Comparison of ENCODE assay signal across 21 cellular contexts in genomic region chrX:79195027-79195426, GRCh38. TPM values are rescaled to one million over a fixed set of nuclear protein-coding genes. Genes with fewer than 3 reads are reported as not detected.
DNase-seq lines count a peak whose midpoint lies in the region; ATAC-seq and FAIRE-seq lines count a peak whose summit lies in the region.
"Had no signal": no experiment of that assay in that cellular context is flagged by ENCODE, and none has a peak within 500 bp of the region (broad histone marks: within the 10 kb centered on the region; RNA-seq: fewer than 3 reads in every experiment).

No MANE protein-coding gene starts in this region.

- H3K4me3 Mint-ChIP-seq in activated naive CD4-positive, alpha-beta T cell treated with anti-CD3 and anti-CD28 coated beads for 36 hours = no peak overlapping the region
- no peak overlapping the region for H3K4me3 Mint-ChIP-seq in activated naive CD8-positive, alpha-beta T cell
- H3K4me3 Mint-ChIP-seq: B cell; CD4-positive, alpha-beta memory T cell; HFFc6; IgD-negative memory B cell had no signal

- peaks cover 17% of the 10 kb centered on the region for H3K4me1 Mint-ChIP-seq in activated naive CD4-positive, alpha-beta T cell treated with anti-CD3 and anti-CD28 coated beads for 36 hours (ENCODE audit: low read depth)
- H3K4me1 Mint-ChIP-seq in activated naive CD8-positive, alpha-beta T cell (ENCODE audit: low read depth) = peaks cover 23% of the 10 kb centered on the region

- ATAC-seq in activated naive CD4-positive, alpha-beta T cell treated with anti-CD3 and anti-CD28 coated beads, Interleukin-2, amount 50 U/mL, for 72 hours = no peak
- ATAC-seq in HG02981 (IDR thresholded peaks at IDR 0.05; ENCODE audit: unreplicated experiment) (no peak), HG03280 (IDR thresholded peaks at IDR 0.05; ENCODE audit: unreplicated experiment) (no peak), HG03571 (IDR thresholded peaks at IDR 0.05; ENCODE audit: unreplicated experiment) (no peak)

- FAIRE-seq in GM18507 (lab: Jason Lieb, UNC) = peak; percentile 29
- FAIRE-seq: A204.1, D721Med, GM12892 had no signal

- intact Hi-C loops in activated naive CD4-positive, alpha-beta T cell treated with anti-CD3 and anti-CD28 coated beads for 36 hours (cut with micrococcal nuclease) = no loop called here

- H3K27ac Mint-ChIP-seq in activated naive CD4-positive, alpha-beta T cell treated with anti-CD3 and anti-CD28 coated beads for 36 hours = no peak overlapping the region
- no peak overlapping the region for H3K27ac Mint-ChIP-seq in activated naive CD4-positive, alpha-beta T cell treated with anti-CD3 and anti-CD28 coated beads, Interleukin-2, amount 50 U/mL, for 72 hours
- H3K27ac Mint-ChIP-seq in activated naive CD8-positive, alpha-beta T cell = peak overlapping the region; percentile 46
- H3K27ac Mint-ChIP-seq: B cell, HFFc6, IgD-negative memory B cell had no signal

- H3K36me3 Mint-ChIP-seq in activated naive CD4-positive, alpha-beta T cell treated with anti-CD3 and anti-CD28 coated beads for 36 hours (ENCODE audit: low read depth) = peaks cover 26% of the 10 kb centered on the region
- peaks cover 35 to 48% of the 10 kb centered on the region in 2 donors for H3K36me3 Mint-ChIP-seq in activated naive CD4-positive, alpha-beta T cell treated with anti-CD3 and anti-CD28 coated beads, Interleukin-2, amount 50 U/mL, for 72 hours
- peaks cover 10% of the 10 kb centered on the region for H3K36me3 Mint-ChIP-seq in activated naive CD8-positive, alpha-beta T cell

- H3K9me3 Mint-ChIP-seq in activated naive CD4-positive, alpha-beta T cell treated with anti-CD3 and anti-CD28 coated beads for 36 hours = peaks cover 18% of the 10 kb centered on the region
- H3K9me3 Mint-ChIP-seq in activated naive CD4-positive, alpha-beta T cell treated with anti-CD3 and anti-CD28 coated beads, Interleukin-2, amount 50 U/mL, for 72 hours = peaks cover 18 to 25% of the 10 kb centered on the region in 2 donors
- H3K9me3 Mint-ChIP-seq in activated naive CD8-positive, alpha-beta T cell (ENCODE audit: low read depth) = no peaks in the 10 kb centered on the region

- DNase-seq in activated naive CD4-positive, alpha-beta T cell treated with anti-CD3 and anti-CD28 coated beads for 36 hours = peak; percentile 27
- no peak for DNase-seq in activated naive CD4-positive, alpha-beta T cell treated with anti-CD3 and anti-CD28 coated beads, Interleukin-2, amount 50 U/mL, for 72 hours (ENCODE audit: low spot score in 2 of 2)
- no peak for DNase-seq in GM18507 (ENCODE audit: extremely low spot score, insufficient read length, low read depth)
- DNase-seq: C1 segment of cervical spinal cord; CD4-positive, alpha-beta memory T cell; COR-L47; DMS153; DMS79 treated with DMSO at 0.1 percent for 48 hours; GDM1; HCEC 1CT; HFFc6 had no signal

- H3K27me3 Mint-ChIP-seq in activated naive CD4-positive, alpha-beta T cell treated with anti-CD3 and anti-CD28 coated beads for 36 hours (ENCODE audit: low read depth) = no peaks in the 10 kb centered on the region
- H3K27me3 Mint-ChIP-seq in activated naive CD8-positive, alpha-beta T cell = no peaks in the 10 kb centered on the region
- H3K27me3 Mint-ChIP-seq: B cell; CD4-positive, alpha-beta memory T cell; IgD-negative memory B cell had no signal

- CTCF ChIA-PET in activated naive CD4-positive, alpha-beta T cell treated with anti-CD3 and anti-CD28 coated beads for 36 hours (lab: Charles Lee) = no interaction called here

RNA-seq across cellular contexts. Expression of gene GPR174, which starts 50.5 kb away (rescaled TPM):
- total RNA-seq in activated naive CD4-positive, alpha-beta T cell treated with anti-CD3 and anti-CD28 coated beads for 36 hours = 1 to 10 TPM; 9.0 TPM
- total RNA-seq in activated naive CD4-positive, alpha-beta T cell treated with anti-CD3 and anti-CD28 coated beads, Interleukin-2, amount 50 U/mL, for 72 hours = 10 to 100 TPM; 14.5 to 30.1 TPM
- total RNA-seq: HFFc6, HT1080 had no signal
